In the genomic region with DNA sequence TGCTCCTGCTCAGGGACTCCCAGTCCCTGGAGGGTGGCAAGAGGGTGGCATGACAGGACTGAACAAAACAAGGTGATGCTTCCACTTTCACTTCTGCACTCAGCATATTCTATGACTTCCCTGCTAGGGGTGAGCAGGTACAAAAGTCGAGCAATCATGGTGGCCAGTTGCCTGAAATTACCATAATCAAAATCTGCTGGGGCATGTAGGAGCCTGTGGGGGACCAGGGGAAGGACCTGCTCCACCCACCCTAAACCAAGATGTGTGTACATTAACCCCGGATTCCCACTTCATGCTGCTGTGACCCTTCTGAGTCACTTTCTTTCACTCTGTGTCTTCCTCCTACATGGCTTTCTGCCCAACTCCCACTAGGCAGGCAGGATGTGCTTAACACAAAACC, we compare ENCODE assay signal across 9 cellular contexts.
DNase-seq lines count a peak whose midpoint lies in the region; ATAC-seq and TF ChIP-seq lines count a peak whose summit lies in the region.
"Had no signal": no experiment of that assay in that cellular context is flagged by ENCODE, and none has a peak within 500 bp of the region (broad histone marks: within the 10 kb centered on the region; RNA-seq: fewer than 3 reads in every experiment).

No MANE protein-coding gene starts in this region.

- CTCF ChIA-PET in activated CD8-positive, alpha-beta memory T cell treated with anti-CD3 and anti-CD28 coated beads, Interleukin-2, amount 10 ng/mL, durations not matched to agents 7 days and 5 days (lab: Charles Lee): no interaction called here

- no peaks in the 10 kb centered on the region for H3K9me3 Mint-ChIP-seq in activated CD8-positive, alpha-beta memory T cell treated with anti-CD3 and anti-CD28 coated beads, Interleukin-2, amount 10 ng/mL, durations not matched to agents 7 days and 5 days (ENCODE audit: low read depth)
- no peaks in the 10 kb centered on the region for H3K9me3 Mint-ChIP-seq in activated T-cell treated with anti-CD3 and anti-CD28 coated beads, Interleukin-2, amount 50 U/mL, for 24 hours
- H3K9me3 Mint-ChIP-seq in stimulated activated effector memory CD8-positive, alpha-beta T cell treated with anti-CD3 and anti-CD28 coated beads, Interleukin-12 subunit alpha, Interleukin-12 subunit beta, amount 100 ng/mL, for 72 hours: no peaks in the 10 kb centered on the region
- no peaks in the 10 kb centered on the region for H3K9me3 Mint-ChIP-seq in mesothelial cell of epicardium

- no peak for TF ChIP-seq CTCF in mesothelial cell of epicardium (IDR thresholded peaks at IDR 0.05; ENCODE audit: unreplicated experiment)

- no peaks in the 10 kb centered on the region for H3K4me1 Mint-ChIP-seq in activated CD8-positive, alpha-beta memory T cell treated with anti-CD3 and anti-CD28 coated beads, Interleukin-2, amount 10 ng/mL, durations not matched to agents 7 days and 5 days
- H3K4me1 Mint-ChIP-seq in activated T-cell treated with anti-CD3 and anti-CD28 coated beads, Interleukin-2, amount 50 U/mL, for 24 hours (ENCODE audit: low read depth): no peaks in the 10 kb centered on the region
- H3K4me1 Mint-ChIP-seq in stimulated activated effector memory CD8-positive, alpha-beta T cell treated with anti-CD3 and anti-CD28 coated beads, Interleukin-12 subunit alpha, Interleukin-12 subunit beta, amount 100 ng/mL, for 72 hours: no peaks in the 10 kb centered on the region
- no peaks in the 10 kb centered on the region for H3K4me1 Mint-ChIP-seq in mesothelial cell of epicardium

- H3K27ac Mint-ChIP-seq in activated CD8-positive, alpha-beta memory T cell treated with anti-CD3 and anti-CD28 coated beads, Interleukin-2, amount 10 ng/mL, durations not matched to agents 7 days and 5 days: no peak overlapping the region
- H3K27ac Mint-ChIP-seq in activated T-cell treated with anti-CD3 and anti-CD28 coated beads, Interleukin-2, amount 50 U/mL, for 24 hours: peak overlapping the region; percentile 48
- H3K27ac Mint-ChIP-seq in stimulated activated effector memory CD8-positive, alpha-beta T cell treated with anti-CD3 and anti-CD28 coated beads, Interleukin-12 subunit alpha, Interleukin-12 subunit beta, amount 100 ng/mL, for 72 hours: no peak overlapping the region
- H3K27ac Mint-ChIP-seq in mesothelial cell of epicardium: no peak overlapping the region

- ATAC-seq in activated CD8-positive, alpha-beta memory T cell treated with anti-CD3 and anti-CD28 coated beads, Interleukin-2, amount 10 ng/mL, durations not matched to agents 7 days and 5 days: peak; percentile 58
- peak; percentile 76 for ATAC-seq in HG02981 (IDR thresholded peaks at IDR 0.05; ENCODE audit: unreplicated experiment)
- ATAC-seq in stimulated activated effector memory CD8-positive, alpha-beta T cell treated with anti-CD3 and anti-CD28 coated beads, Interleukin-12 subunit alpha, Interleukin-12 subunit beta, amount 100 ng/mL, for 72 hours: peak; percentile 95

- H3K4me3 Mint-ChIP-seq in activated CD8-positive, alpha-beta memory T cell treated with anti-CD3 and anti-CD28 coated beads, Interleukin-2, amount 10 ng/mL, durations not matched to agents 7 days and 5 days: no peak overlapping the region
- H3K4me3 Mint-ChIP-seq in activated T-cell treated with anti-CD3 and anti-CD28 coated beads, Interleukin-2, amount 50 U/mL, for 24 hours: no peak overlapping the region
- no peak overlapping the region for H3K4me3 Mint-ChIP-seq in stimulated activated effector memory CD8-positive, alpha-beta T cell treated with anti-CD3 and anti-CD28 coated beads, Interleukin-12 subunit alpha, Interleukin-12 subunit beta, amount 100 ng/mL, for 72 hours
- no peak overlapping the region for H3K4me3 Mint-ChIP-seq in mesothelial cell of epicardium

- DNase-seq in activated CD8-positive, alpha-beta memory T cell treated with anti-CD3 and anti-CD28 coated beads, Interleukin-2, amount 10 ng/mL, durations not matched to agents 7 days and 5 days: no peak
- DNase-seq in activated CD8-positive, alpha-beta memory T cell treated with anti-CD3 and anti-CD28 coated beads, Interleukin-2, amount 50 U/mL, for 4 hours: no peak
- DNase-seq in activated T-cell treated with anti-CD3 and anti-CD28 coated beads, Interleukin-2, amount 50 U/mL, for 24 hours: peak; percentile 35
- DNase-seq in stimulated activated effector memory CD8-positive, alpha-beta T cell treated with anti-CD3 and anti-CD28 coated beads, Interleukin-12 subunit alpha, Interleukin-12 subunit beta, amount 100 ng/mL, for 72 hours (ENCODE audit: low spot score in 2 of 2): peak in 1 of 2 donors; percentile 51
- DNase-seq in central memory CD4-positive, alpha-beta T cell: no peak
- DNase-seq in amygdala (lab: John Stamatoyannopoulos, UW): no peak
- DNase-seq in mesothelial cell of epicardium (ENCODE audit: low spot score in 2 of 2, unreplicated experiment in 2 of 2): no peak
- DNase-seq: NCI-H510A had no signal

- H3K27me3 Mint-ChIP-seq in activated CD8-positive, alpha-beta memory T cell treated with anti-CD3 and anti-CD28 coated beads, Interleukin-2, amount 10 ng/mL, durations not matched to agents 7 days and 5 days: peaks cover 6% of the 10 kb centered on the region
- peaks cover 6% of the 10 kb centered on the region for H3K27me3 Mint-ChIP-seq in activated T-cell treated with anti-CD3 and anti-CD28 coated beads, Interleukin-2, amount 50 U/mL, for 24 hours
- peaks cover 26% of the 10 kb centered on the region for H3K27me3 Mint-ChIP-seq in mesothelial cell of epicardium (ENCODE audit: low read depth)

- no peaks in the 10 kb centered on the region for H3K36me3 Mint-ChIP-seq in activated CD8-positive, alpha-beta memory T cell treated with anti-CD3 and anti-CD28 coated beads, Interleukin-2, amount 10 ng/mL, durations not matched to agents 7 days and 5 days
- H3K36me3 Mint-ChIP-seq in activated T-cell treated with anti-CD3 and anti-CD28 coated beads, Interleukin-2, amount 50 U/mL, for 24 hours (ENCODE audit: low read depth): no peaks in the 10 kb centered on the region
- H3K36me3 Mint-ChIP-seq in stimulated activated effector memory CD8-positive, alpha-beta T cell treated with anti-CD3 and anti-CD28 coated beads, Interleukin-12 subunit alpha, Interleukin-12 subunit beta, amount 100 ng/mL, for 72 hours: no peaks in the 10 kb centered on the region
- H3K36me3 Mint-ChIP-seq in mesothelial cell of epicardium: no peaks in the 10 kb centered on the region
